ENCODE assay signal across 28 cellular contexts in the genomic region with DNA sequence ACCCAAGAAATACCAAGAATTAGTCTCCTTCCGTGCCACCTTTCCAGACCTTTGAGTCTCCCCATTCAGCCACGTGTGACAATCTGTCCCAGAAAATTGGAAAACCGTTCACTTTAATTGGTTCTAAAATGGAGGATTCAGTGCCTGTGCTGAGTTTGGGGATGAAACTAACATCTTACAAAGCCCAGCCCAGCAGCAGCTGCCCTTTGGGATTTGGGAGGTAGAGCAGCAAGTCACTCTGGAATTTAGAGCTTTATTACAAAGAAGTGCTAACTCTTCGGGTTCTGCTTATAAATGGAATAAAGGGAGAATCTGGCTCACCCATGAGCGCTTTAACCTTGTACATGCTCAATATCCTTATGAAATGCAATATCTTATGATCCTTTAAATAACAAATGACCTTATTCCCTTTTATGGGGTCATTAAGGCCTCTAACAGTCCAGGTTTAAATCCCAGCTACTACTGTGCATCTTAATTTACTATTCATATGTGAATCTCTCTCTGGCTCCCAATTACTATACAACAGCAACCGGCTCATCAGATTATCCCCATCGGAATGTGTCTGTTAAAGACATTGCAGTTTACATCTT.
"Had no signal": no experiment of that assay in that cellular context is flagged by ENCODE, and none has a peak within 500 bp of the region (broad histone marks: within the 10 kb centered on the region; RNA-seq: fewer than 3 reads in every experiment).

No MANE protein-coding gene starts in this region.

- H3K9me3 ChIP-seq: stomach, suprapubic skin, testis, thoracic aorta, thyroid gland, tibial artery, tibial nerve, transverse colon, upper lobe of left lung, upper lobe of right lung, uterus, vagina had no signal

- H3K36me3 Mint-ChIP-seq: stimulated activated effector memory CD8-positive, alpha-beta T cell treated with anti-CD3 and anti-CD28 coated beads, Interleukin-12 subunit alpha, Interleukin-12 subunit beta, amount 100 ng/mL, for 72 hours; stimulated activated memory B cell treated with anti-CD40 and anti-IgM and Interleukin-4, amounts not matched to agents 10 μg/mL and 1 μg/mL and 100 μg/mL, for 72 hours; stimulated activated naive B cell treated with anti-CD40 and anti-IgM and Interleukin-4, amounts not matched to agents 10 μg/mL and 1 μg/mL and 100 μg/mL, for 72 hours; type B pancreatic cell had no signal

- H3K27ac Mint-ChIP-seq: stimulated activated effector memory CD8-positive, alpha-beta T cell treated with anti-CD3 and anti-CD28 coated beads, Interleukin-12 subunit alpha, Interleukin-12 subunit beta, amount 100 ng/mL, for 72 hours; stimulated activated memory B cell treated with anti-CD40 and anti-IgM and Interleukin-4, amounts not matched to agents 10 μg/mL and 1 μg/mL and 100 μg/mL, for 72 hours; stimulated activated naive B cell treated with anti-CD40 and anti-IgM and Interleukin-4, amounts not matched to agents 10 μg/mL and 1 μg/mL and 100 μg/mL, for 72 hours; stimulated activated naive CD8-positive, alpha-beta T cell treated with anti-CD3 and anti-CD28 coated beads, Interleukin-15, amount 100 ng/mL, for 72 hours; stimulated activated naive CD8-positive, alpha-beta T cell treated with anti-CD3 and anti-CD28 coated beads, Interleukin-15, Interleukin-2, amounts not matched to agents 100 ng/mL and 50 ng/mL, for 24 hours; type B pancreatic cell had no signal

- H3K27me3 ChIP-seq: stomach, suprapubic skin, testis, thyroid gland, tibial artery, tibial nerve, transverse colon, upper lobe of left lung, upper lobe of right lung, uterus, vagina had no signal

- DNase-seq: stimulated activated CD4-positive, alpha-beta T cell treated with anti-CD3 and anti-CD28 coated beads, Interleukin-2, amount 100 ng/mL, for 48 hours; stimulated activated CD4-positive, alpha-beta T cell treated with anti-CD3 and anti-CD28 coated beads, Interleukin-4, amount 100 ng/mL, for 1 hour; stimulated activated CD4-positive, alpha-beta T cell treated with anti-CD3 and anti-CD28 coated beads, Interleukin-4, amount 100 ng/mL, for 24 hours; stimulated activated CD4-positive, alpha-beta T cell treated with anti-CD3 and anti-CD28 coated beads, Interleukin-4, amount 100 ng/mL, for 4 hours; stimulated activated CD8-positive, alpha-beta memory T cell treated with anti-CD3 and anti-CD28 coated beads, Interleukin-4, amount 100 ng/mL, for 48 hours; stimulated activated naive B cell treated with anti-CD40 and anti-IgM and Interleukin-4, amounts not matched to agents 10 μg/mL and 1 μg/mL and 100 μg/mL, for 72 hours; stimulated activated naive CD4-positive, alpha-beta T cell; stimulated activated naive CD4-positive, alpha-beta T cell treated with Interleukin-2 at 50 U/mL for 16 hours; stimulated activated naive CD8-positive, alpha-beta T cell treated with anti-CD3 and anti-CD28 coated beads, Interleukin-15, amount 100 ng/mL, for 72 hours; stimulated activated naive CD8-positive, alpha-beta T cell treated with anti-CD3 and anti-CD28 coated beads, Interleukin-15, Interleukin-2, amounts not matched to agents 100 U/mL and 50 U/mL, for 24 hours; stomach; substantia nigra; testis; thyroid gland; tibial artery; transverse colon; trophoblast cell; upper lobe of left lung; upper lobe of right lung; uterus had no signal

- H3K4me3 ChIP-seq: stomach, suprapubic skin, testis, thoracic aorta, thyroid gland, tibial artery, tibial nerve, transverse colon, upper lobe of left lung, upper lobe of right lung, uterus, vagina had no signal

- H3K36me3 ChIP-seq: stomach, suprapubic skin, thoracic aorta, thyroid gland, tibial artery, tibial nerve, transverse colon, upper lobe of left lung, upper lobe of right lung, uterus, vagina had no signal

- H3K27ac ChIP-seq: stomach, suprapubic skin, testis, thoracic aorta, thyroid gland, tibial artery, tibial nerve, transverse colon, upper lobe of left lung, upper lobe of right lung, uterus, vagina had no signal

- H3K4me1 Mint-ChIP-seq: stimulated activated effector memory CD8-positive, alpha-beta T cell treated with anti-CD3 and anti-CD28 coated beads, Interleukin-12 subunit alpha, Interleukin-12 subunit beta, amount 100 ng/mL, for 72 hours; stimulated activated memory B cell treated with anti-CD40 and anti-IgM and Interleukin-4, amounts not matched to agents 10 μg/mL and 1 μg/mL and 100 μg/mL, for 72 hours; stimulated activated naive B cell treated with anti-CD40 and anti-IgM and Interleukin-4, amounts not matched to agents 10 μg/mL and 1 μg/mL and 100 μg/mL, for 72 hours; stimulated activated naive CD8-positive, alpha-beta T cell treated with anti-CD3 and anti-CD28 coated beads, Interleukin-15, amount 100 ng/mL, for 72 hours had no signal

- H3K27me3 Mint-ChIP-seq: stimulated activated naive CD8-positive, alpha-beta T cell treated with anti-CD3 and anti-CD28 coated beads, Interleukin-15, Interleukin-2, amounts not matched to agents 100 ng/mL and 50 ng/mL, for 24 hours; type B pancreatic cell had no signal

- H3K4me3 Mint-ChIP-seq: stimulated activated effector memory CD8-positive, alpha-beta T cell treated with anti-CD3 and anti-CD28 coated beads, Interleukin-12 subunit alpha, Interleukin-12 subunit beta, amount 100 ng/mL, for 72 hours; stimulated activated memory B cell treated with anti-CD40 and anti-IgM and Interleukin-4, amounts not matched to agents 10 μg/mL and 1 μg/mL and 100 μg/mL, for 72 hours; stimulated activated naive B cell treated with anti-CD40 and anti-IgM and Interleukin-4, amounts not matched to agents 10 μg/mL and 1 μg/mL and 100 μg/mL, for 72 hours; stimulated activated naive CD8-positive, alpha-beta T cell treated with anti-CD3 and anti-CD28 coated beads, Interleukin-15, amount 100 ng/mL, for 72 hours; stimulated activated naive CD8-positive, alpha-beta T cell treated with anti-CD3 and anti-CD28 coated beads, Interleukin-15, Interleukin-2, amounts not matched to agents 100 ng/mL and 50 ng/mL, for 24 hours; type B pancreatic cell had no signal

- H3K4me1 ChIP-seq: stomach, suprapubic skin, testis, tibial artery, tibial nerve, transverse colon, upper lobe of left lung, upper lobe of right lung, uterus, vagina had no signal

- H3K9me3 Mint-ChIP-seq: stimulated activated effector memory CD8-positive, alpha-beta T cell treated with anti-CD3 and anti-CD28 coated beads, Interleukin-12 subunit alpha, Interleukin-12 subunit beta, amount 100 ng/mL, for 72 hours; stimulated activated naive B cell treated with anti-CD40 and anti-IgM and Interleukin-4, amounts not matched to agents 10 μg/mL and 1 μg/mL and 100 μg/mL, for 72 hours; stimulated activated naive CD8-positive, alpha-beta T cell treated with anti-CD3 and anti-CD28 coated beads, Interleukin-15, amount 100 ng/mL, for 72 hours; stimulated activated naive CD8-positive, alpha-beta T cell treated with anti-CD3 and anti-CD28 coated beads, Interleukin-15, Interleukin-2, amounts not matched to agents 100 ng/mL and 50 ng/mL, for 24 hours; type B pancreatic cell had no signal
